In the genomic region with DNA sequence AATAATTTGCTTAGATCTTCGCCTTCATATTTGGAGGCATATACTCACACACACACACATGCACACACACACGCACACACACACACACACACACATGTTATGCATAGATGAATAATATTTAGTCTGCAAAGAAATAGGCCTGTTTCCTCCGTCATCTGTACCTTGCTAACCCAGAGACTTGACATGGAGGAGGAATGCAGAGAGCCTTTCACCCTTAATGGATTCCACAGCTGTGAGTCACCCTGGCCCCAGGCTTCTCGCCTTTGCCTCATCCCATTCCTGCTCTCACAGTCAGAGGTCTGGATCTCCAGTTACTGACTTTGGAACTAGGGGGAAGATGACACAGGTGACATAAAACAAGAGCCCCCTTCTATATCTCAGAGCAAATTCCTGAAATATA, we compare ENCODE assay signal across 9 cellular contexts. TPM values are rescaled to one million over a fixed set of nuclear protein-coding genes. Genes with fewer than 3 reads are reported as not detected.
A peak's percentile ranks its signal among the peaks of the same experiment; 100 is the strongest.
DNase-seq lines count a peak whose midpoint lies in the region; ATAC-seq and TF ChIP-seq lines count a peak whose summit lies in the region.
"Had no signal": no experiment of that assay in that cellular context is flagged by ENCODE, and none has a peak within 500 bp of the region (broad histone marks: within the 10 kb centered on the region; RNA-seq: fewer than 3 reads in every experiment).

No MANE protein-coding gene starts in this region.

- H3K9me3 Mint-ChIP-seq in Calu3 (ENCODE audit: low read depth, unreplicated experiment): no peaks in the 10 kb centered on the region

- peaks cover 0 to 83% of the 10 kb centered on the region in 2 donors for H3K36me3 ChIP-seq in neuronal stem cell (replicated peaks in 1 of 2; ENCODE audit: control insufficient read depth in 2 of 2, insufficient read depth in 2 of 2, low read length in 2 of 2)

- no peaks in the 10 kb centered on the region for H3K27me3 ChIP-seq in neuronal stem cell (ENCODE audit: control insufficient read depth in 3 of 3, insufficient read depth in 3 of 3, low read depth in 1 of 3, low read length in 3 of 3)

- H3K27ac Mint-ChIP-seq in Calu3 (ENCODE audit: unreplicated experiment): peak overlapping the region; percentile 34
- H3K27ac Mint-ChIP-seq: T-helper 17 cell had no signal

- H3K4me3 ChIP-seq in fibroblast of villous mesenchyme (ENCODE audit: low read depth, low read length): no peak overlapping the region
- H3K4me3 ChIP-seq in neuronal stem cell (ENCODE audit: low read length in 2 of 2): no peak overlapping the region

- H2BK5ac ChIP-seq in neuronal stem cell (ENCODE audit: low read length): no peak overlapping the region

- H2BK15ac ChIP-seq in neuronal stem cell (ENCODE audit: low read length): no peak overlapping the region

- no peak overlapping the region for H3K9ac ChIP-seq in neuronal stem cell (ENCODE audit: low read depth, low read length, poor library complexity)

- no peak overlapping the region for H4K8ac ChIP-seq in neuronal stem cell (ENCODE audit: low read depth, low read length)

- CTCF ChIA-PET in Calu3 (lab: Charles Lee) (interaction anchor here (0.6 to 1.0 kb wide), 2 partner anchors 17 to 340 kb away, joined by 3 read pairs; no protein-coding TSS in a partner anchor), RWPE1 (lab: Yijun Ruan, JAX) (interaction anchor here (0.7 kb wide), 1 partner anchor 302 kb away, joined by 3 read pairs; no protein-coding TSS in a partner anchor)

- peaks cover 3% of the 10 kb centered on the region for H3K79me1 ChIP-seq in neuronal stem cell (ENCODE audit: low read depth, low read length)

- H2BK12ac ChIP-seq in neuronal stem cell (ENCODE audit: low read length): no peak overlapping the region

- ATAC-seq in activated CD4-positive, CD25-positive, alpha-beta regulatory T cell treated with anti-CD3 and anti-CD28 coated beads, Interleukin-2, amount 50 U/mL, for 24 hours: no peak
- ATAC-seq: T-helper 17 cell had no signal

- no peak overlapping the region for H3K4ac ChIP-seq in neuronal stem cell (ENCODE audit: low read length)

- no peak overlapping the region for H3K18ac ChIP-seq in neuronal stem cell (ENCODE audit: low read length)

- H2AK5ac ChIP-seq in neuronal stem cell (ENCODE audit: low read depth, low read length): no peak overlapping the region

- no peak overlapping the region for H3K4me3 Mint-ChIP-seq in Calu3 (ENCODE audit: low read depth, unreplicated experiment)
- H3K4me3 Mint-ChIP-seq: T-helper 17 cell had no signal

- no peak overlapping the region for H3K14ac ChIP-seq in neuronal stem cell (ENCODE audit: low read length)

- POLR2A ChIA-PET in RWPE1 (lab: Yijun Ruan, JAX; ENCODE audit: low non-redundant PET): no interaction called here

- TF ChIP-seq CTCF in Calu3 (IDR thresholded peaks at IDR 0.05; ENCODE audit: unreplicated experiment) (no peak), RWPE1 (conservative IDR thresholded peaks at IDR 0.05; ENCODE audit: low read depth) (no peak), fibroblast of villous mesenchyme (IDR thresholded peaks at IDR 0.05; ENCODE audit: insufficient read depth, low read depth, low read length) (no peak)

- no CpG with 5 or more reads among the region's 4 CpGs for WGBS in neuronal stem cell (ENCODE audit: extremely low coverage in 2 of 2, insufficient read length in 2 of 2, insufficient replicate concordance in 1 of 2), 2 donors

- DNase-seq in Calu3 (peak; percentile 81), RWPE1 (ENCODE audit: low spot score) (peak; percentile 99), fibroblast of villous mesenchyme (ENCODE audit: low read depth) (peak; percentile 93), neuronal stem cell (ENCODE audit: low spot score) (peak; percentile 47), NCI-H526 (lab: John Stamatoyannopoulos, UW) (no peak), NCI-H1048 (lab: John Stamatoyannopoulos, UW) (no peak)
- DNase-seq in activated CD8-positive, alpha-beta memory T cell treated with anti-CD3 and anti-CD28 coated beads, Interleukin-2, amount 50 U/mL, for 4 hours: no peak
- DNase-seq: T-helper 17 cell had no signal

- H3K9me3 ChIP-seq in neuronal stem cell (replicated peaks in 1 of 2; ENCODE audit: control insufficient read depth in 2 of 2, insufficient read depth in 1 of 2, low read depth in 1 of 2, low read length in 2 of 2): peaks cover 0 to 19% of the 10 kb centered on the region in 2 donors

- H3K36me3 Mint-ChIP-seq in Calu3 (ENCODE audit: insufficient read depth, unreplicated experiment): peaks cover 6% of the 10 kb centered on the region

- H3K4me1 Mint-ChIP-seq in Calu3 (ENCODE audit: low read depth, unreplicated experiment): peaks cover 42% of the 10 kb centered on the region
- H3K4me1 Mint-ChIP-seq: T-helper 17 cell had no signal

- no peak overlapping the region for H2AFZ ChIP-seq in neuronal stem cell (ENCODE audit: low read length)

- H4K91ac ChIP-seq in neuronal stem cell (ENCODE audit: low read depth, low read length, poor library complexity): no peak overlapping the region

- H3K27ac ChIP-seq in RWPE1 (peak overlapping the region; percentile 65), neuronal stem cell (replicated peaks; ENCODE audit: low read length) (peak overlapping the region; percentile 64)

- intact Hi-C loops in Calu3 (cut with micrococcal nuclease; ENCODE audit: unreplicated experiment): no loop called here

- H3K23ac ChIP-seq in neuronal stem cell (ENCODE audit: low read depth, low read length, poor library complexity): no peak overlapping the region

- no peak overlapping the region for H2BK120ac ChIP-seq in neuronal stem cell (ENCODE audit: low read depth, low read length)

- no peaks in the 10 kb centered on the region for H3K27me3 Mint-ChIP-seq in Calu3 (ENCODE audit: unreplicated experiment)
- H3K27me3 Mint-ChIP-seq: T-helper 17 cell had no signal

- peaks cover 22 to 24% of the 10 kb centered on the region in 2 donors for H3K4me1 ChIP-seq in neuronal stem cell (ENCODE audit: control insufficient read depth in 2 of 2, insufficient read depth in 1 of 2, low read depth in 1 of 2, low read length in 2 of 2)

- BruUV-seq in Calu3 (replicated peaks; lab: Mats Ljungman, UMichigan): no TSS peak

- peak overlapping the region; percentile 21 for H3K4me2 ChIP-seq in neuronal stem cell (ENCODE audit: insufficient read depth, low read length, poor library complexity, severe bottlenecking)

RNA-seq across cellular contexts. Expression of gene ZNF462, which starts 29.7 kb away (rescaled TPM):
- total RNA-seq in Calu3 (2022) (37.3 and 48.0 TPM in 2 replicates), fibroblast of villous mesenchyme (16.4 and 32.4 TPM in 2 replicates)
- polyA plus RNA-seq in neuronal stem cell (2013, experiment 1 of 2): 23.7 TPM
- 26.0 TPM for polyA plus RNA-seq in neuronal stem cell (2013, experiment 2 of 2)

Comparison
In these comparisons a context has a peak if more than half of its experiments do, and no peak if none do; other contexts are left out.
1. DNase-seq: peak in Calu3 (single experiment), RWPE1 (single experiment), fibroblast of villous mesenchyme (single experiment) and neuronal stem cell (single experiment); none in activated CD8-positive, alpha-beta memory T cell treated with anti-CD3 and anti-CD28 coated beads, Interleukin-2, amount 50 U/mL, for 4 hours (single experiment), NCI-H526 (0 of 2) and NCI-H1048 (single experiment).